ENCODE assay signal across 8 cellular contexts in the genomic region with DNA sequence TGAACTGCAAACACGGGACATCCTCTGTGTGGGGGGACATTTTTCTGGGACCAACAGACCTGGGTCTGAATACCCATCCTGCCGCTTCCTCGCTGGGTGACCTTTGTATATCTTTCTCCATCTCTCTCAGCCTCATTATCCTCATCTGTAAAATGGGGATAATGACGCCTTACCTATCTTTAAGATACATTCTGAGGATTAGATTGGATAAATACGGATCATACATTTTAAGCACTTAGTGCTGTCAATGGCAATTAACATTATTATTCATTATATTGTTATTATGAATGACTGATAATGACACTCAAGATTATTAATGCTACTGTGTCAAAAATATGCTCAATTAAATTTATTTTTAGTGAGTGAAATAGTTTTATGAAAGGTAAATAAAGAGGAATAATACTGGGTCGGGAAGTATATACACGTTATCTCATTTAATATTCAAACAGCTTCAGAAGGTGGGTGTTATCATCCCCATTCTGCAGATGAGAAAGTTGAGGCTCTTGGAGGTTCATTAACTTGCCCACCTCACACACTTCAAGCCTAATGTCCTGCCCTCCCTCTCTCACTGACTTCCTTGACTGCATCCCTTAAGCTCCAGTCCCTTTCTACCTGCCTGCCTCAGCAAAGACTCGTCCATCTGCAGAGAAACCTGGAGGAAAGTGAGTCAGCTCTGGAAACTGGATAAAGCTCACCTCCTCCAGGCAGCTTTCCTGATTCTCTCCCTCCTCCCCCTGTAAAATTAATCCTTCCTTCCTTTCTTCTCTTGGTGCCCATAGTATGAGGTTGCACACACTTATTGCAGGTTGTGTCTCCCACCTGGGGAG.
A peak's percentile ranks its signal among the peaks of the same experiment; 100 is the strongest.
DNase-seq lines count a peak whose midpoint lies in the region; ATAC-seq and TF ChIP-seq lines count a peak whose summit lies in the region.

No MANE protein-coding gene starts in this region.

- H3K9me3 ChIP-seq in body of pancreas (no peaks in the 10 kb centered on the region), lung (ENCODE audit: control insufficient read depth in 2 of 2, insufficient read depth in 1 of 2, low read length in 1 of 2) (no peaks in the 10 kb centered on the region)

- peak overlapping the region; percentile 80 to 87 for H3K4me3 Mint-ChIP-seq in activated T-cell treated with anti-CD3 and anti-CD28 coated beads, Interleukin-2, amount 50 U/mL, for 72 hours
- H3K4me3 Mint-ChIP-seq in type B pancreatic cell: peak overlapping the region; percentile 84

- peaks cover 5% of the 10 kb centered on the region for H3K27me3 Mint-ChIP-seq in activated T-cell treated with anti-CD3 and anti-CD28 coated beads, Interleukin-2, amount 50 U/mL, for 72 hours (ENCODE audit: low read depth)
- H3K27me3 Mint-ChIP-seq in type B pancreatic cell: peaks cover 3% of the 10 kb centered on the region

- no peaks in the 10 kb centered on the region for H3K36me3 ChIP-seq in body of pancreas (replicated peaks in 1 of 2; ENCODE audit: insufficient read depth in 1 of 2, low read depth in 2 of 2)
- H3K36me3 ChIP-seq in lung (ENCODE audit: control insufficient read depth in 2 of 2, insufficient read depth in 2 of 2, low read length in 2 of 2): no peaks in the 10 kb centered on the region

- peaks cover 11% of the 10 kb centered on the region for H3K4me1 Mint-ChIP-seq in activated T-cell treated with anti-CD3 and anti-CD28 coated beads, Interleukin-2, amount 50 U/mL, for 72 hours (ENCODE audit: low read depth)
- H3K4me1 Mint-ChIP-seq in type B pancreatic cell (ENCODE audit: unreplicated experiment): peaks cover 59% of the 10 kb centered on the region

- no peak for TF ChIP-seq POLR2A in body of pancreas (IDR thresholded peaks at IDR 0.05)

- TF ChIP-seq CTCF in body of pancreas (IDR thresholded peaks at IDR 0.05): no peak
- TF ChIP-seq CTCF in lung (IDR thresholded peaks at IDR 0.05; ENCODE audit: control extremely low read depth, extremely low read depth): no peak
- no peak for TF ChIP-seq CTCF in type B pancreatic cell (conservative IDR thresholded peaks at IDR 0.05)

- DNase-seq in activated T-cell treated with anti-CD3 and anti-CD28 coated beads, Interleukin-2, amount 50 U/mL, for 72 hours: no peak
- DNase-seq in activated T-cell treated with anti-CD3 and anti-CD28 coated beads for 4 hours (no peak), body of pancreas (no peak), lung (ENCODE audit: low spot score) (no peak), type B pancreatic cell (ENCODE audit: extremely low spot score, unreplicated experiment) (no peak), T-helper 9 cell (no peak), COLO668 (lab: John Stamatoyannopoulos, UW; ENCODE audit: unreplicated experiment) (no peak)

- intact Hi-C loops in body of pancreas (cut with DNase I): no loop called here

- peaks cover 53% of the 10 kb centered on the region for H3K4me1 ChIP-seq in body of pancreas
- H3K4me1 ChIP-seq in lung (ENCODE audit: control insufficient read depth in 2 of 2, insufficient read depth in 2 of 2, low read length in 2 of 2): peaks cover under 1 to 7% of the 10 kb centered on the region in 2 donors

- no peak for ATAC-seq in activated T-cell treated with anti-CD3 and anti-CD28 coated beads, Interleukin-2, amount 50 U/mL, for 72 hours (replicated peaks in 1 of 2)
- ATAC-seq in body of pancreas (no peak), lung (ENCODE audit: insufficient read depth, low FRiP score) (no peak), GM19397 (IDR thresholded peaks at IDR 0.05; ENCODE audit: unreplicated experiment) (no peak)

- H3K27me3 ChIP-seq in body of pancreas (no peaks in the 10 kb centered on the region), lung (ENCODE audit: control insufficient read depth, insufficient read depth) (no peaks in the 10 kb centered on the region)

- peak overlapping the region; percentile 91 for H3K27ac Mint-ChIP-seq in activated T-cell treated with anti-CD3 and anti-CD28 coated beads, Interleukin-2, amount 50 U/mL, for 72 hours
- peak overlapping the region; percentile 76 for H3K27ac Mint-ChIP-seq in type B pancreatic cell

- H3K9me3 Mint-ChIP-seq in activated T-cell treated with anti-CD3 and anti-CD28 coated beads, Interleukin-2, amount 50 U/mL, for 72 hours: no peaks in the 10 kb centered on the region
- H3K9me3 Mint-ChIP-seq in type B pancreatic cell: no peaks in the 10 kb centered on the region

- 51 to 53% methylated on average over 8 of the region's 8 CpGs for WGBS in body of pancreas, 2 donors
- 58 to 66% methylated on average over 8 of the region's 8 CpGs for WGBS in lung, 2 donors

- no peak overlapping the region for H3K4me3 ChIP-seq in body of pancreas
- H3K4me3 ChIP-seq in lung: peak overlapping the region; percentile 38

- H3K27ac ChIP-seq in body of pancreas (peak overlapping the region; percentile 97 to 99 (median 98)), lung (ENCODE audit: low read depth in 1 of 2, low read length in 1 of 2) (peak overlapping the region; percentile 97 to 100)

- H3K36me3 Mint-ChIP-seq in activated T-cell treated with anti-CD3 and anti-CD28 coated beads, Interleukin-2, amount 50 U/mL, for 72 hours (ENCODE audit: insufficient read depth in 2 of 2): no peaks in the 10 kb centered on the region
- H3K36me3 Mint-ChIP-seq in type B pancreatic cell: no peaks in the 10 kb centered on the region
